In the genomic region with DNA sequence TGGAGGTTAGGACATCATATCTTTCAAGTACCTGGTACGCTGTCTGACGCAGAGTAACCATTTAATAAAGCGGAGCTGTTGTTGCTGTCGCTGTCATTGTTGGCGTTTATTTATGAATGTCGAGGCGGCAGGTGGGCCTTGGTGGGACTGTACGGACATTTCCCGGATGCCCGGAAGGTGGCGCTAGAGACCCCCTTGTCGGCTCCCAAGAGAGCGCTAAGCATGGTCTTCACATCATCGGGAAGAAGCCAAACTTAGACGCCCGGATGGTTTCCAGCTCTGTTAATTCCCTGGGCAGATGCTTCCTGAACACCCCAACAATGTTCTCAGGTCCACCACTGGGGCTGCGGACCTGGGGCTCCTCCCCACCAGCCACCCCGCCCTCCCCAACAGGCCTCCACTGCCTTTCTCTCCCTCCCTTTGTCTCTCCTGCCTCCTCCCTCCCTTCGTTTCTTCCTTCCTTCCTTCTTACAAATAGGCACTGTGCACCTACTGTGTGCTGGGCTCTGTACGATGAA, we compare ENCODE assay signal across 7 cellular contexts. TPM values are rescaled to one million over a fixed set of nuclear protein-coding genes. Genes with fewer than 3 reads are reported as not detected.
DNase-seq lines count a peak whose midpoint lies in the region; TF ChIP-seq lines count a peak whose summit lies in the region.

No MANE protein-coding gene starts in this region.

- WGBS in SK-N-SH (ENCODE audit: low lambda C conversion rate) = 15% methylated on average over 20 of the region's 20 CpGs
- 10 to 12% methylated on average over 19 to 20 of the region's 20 CpGs for WGBS in tibial nerve, 2 donors

- peak; percentile 17 for DNase-seq in LNCaP clone FGC (ENCODE audit: low read depth)
- DNase-seq in SK-N-SH = peak; percentile 82
- peak; percentile 79 for DNase-seq in activated naive CD4-positive, alpha-beta T cell treated with anti-CD3 and anti-CD28 coated beads, Interleukin-2, amount 50 U/mL, for 16 hours
- DNase-seq in head of caudate nucleus = peak; percentile 55 to 95 (median 87)
- peak; percentile 74 for DNase-seq in pons (ENCODE audit: low spot score)
- DNase-seq in tibial nerve (ENCODE audit: low spot score in 2 of 2) = peak; percentile 68 to 84

- H3K27ac ChIP-seq in SK-N-SH (ENCODE audit: low read depth in 2 of 2, low read length in 1 of 2) (no peak overlapping the region), tibial nerve (peak overlapping the region in 2 of 4 donors; percentile 52 to 82)

- intact Hi-C loops in head of caudate nucleus (cut with DNase I) = loop anchor here (2.0 to 10.0 kb wide), 2 partner anchors 54 to 568 kb away; a partner anchor contains a TSS

- H3K9me3 ChIP-seq in SK-N-SH (no peaks in the 10 kb centered on the region), tibial nerve (no peaks in the 10 kb centered on the region)

- peak overlapping the region; percentile 69; the same call in 1 of the 2 replicates for H2AFZ ChIP-seq in SK-N-SH (ENCODE audit: low read depth)

- POLR2A ChIA-PET in SK-N-SH (lab: Yijun Ruan, JAX) = interaction anchor here (1.2 to 2.0 kb wide), 2 partner anchors 55 to 216 kb away, joined by 4 to 8 read pairs; a partner anchor contains a TSS

- H3K4me2 ChIP-seq in SK-N-SH = no peak overlapping the region

- H4K20me1 ChIP-seq in SK-N-SH (ENCODE audit: insufficient read depth) = no peaks in the 10 kb centered on the region

- H3K4me3 ChIP-seq in LNCaP clone FGC (ENCODE audit: low read depth, low read length) = no peak overlapping the region
- no peak overlapping the region; a peak in 1 of 4 replicates for H3K4me3 ChIP-seq in SK-N-SH (ENCODE audit: low read depth in 2 of 2, low read length in 1 of 2)
- no peak overlapping the region for H3K4me3 ChIP-seq in tibial nerve

- H3K79me2 ChIP-seq in SK-N-SH (ENCODE audit: insufficient read depth) = no peaks in the 10 kb centered on the region

- CTCF ChIA-PET in SK-N-SH (lab: Yijun Ruan, JAX) = interaction anchor here (0.6 to 2.5 kb wide), 55 partner anchors 8 to 588 kb away, joined by 3 to 74 read pairs (median 5); a partner anchor contains a TSS

- H3F3A ChIP-seq in SK-N-SH (replicated peaks; ENCODE audit: insufficient read depth) = no peaks in the 10 kb centered on the region

- H3K9ac ChIP-seq in SK-N-SH = no peak overlapping the region; the same call in 1 of the 2 replicates

- no peaks in the 10 kb centered on the region for H3K9me2 ChIP-seq in SK-N-SH

- TF ChIP-seq CTCF in GM12874 (IDR thresholded peaks at IDR 0.05; ENCODE audit: insufficient read depth, low read depth, low read length) = peak; percentile 87
- peak; percentile 66 for TF ChIP-seq CTCF in LNCaP clone FGC (IDR thresholded peaks at IDR 0.05; ENCODE audit: control insufficient read depth, extremely low read depth, insufficient read depth)
- peak; percentile 91 for TF ChIP-seq CTCF in SK-N-SH (IDR thresholded peaks at IDR 0.05)
- TF ChIP-seq CTCF in tibial nerve (IDR thresholded peaks at IDR 0.05) = peak; percentile 83 to 95 (median 87)

- H3K27me3 ChIP-seq in SK-N-SH (ENCODE audit: insufficient read depth) (no peaks in the 10 kb centered on the region), tibial nerve (no peaks in the 10 kb centered on the region)

- TF ChIP-seq EP300 in SK-N-SH (IDR thresholded peaks at IDR 0.05; ENCODE audit: borderline replicate concordance in 1 of 2, low read depth in 1 of 2, low read length in 1 of 2) = no peak
- peak; percentile 30 to 69 for TF ChIP-seq EP300 in tibial nerve (IDR thresholded peaks at IDR 0.05)

- H3K36me3 ChIP-seq in SK-N-SH (replicated peaks in 1 of 2; ENCODE audit: control insufficient read depth in 1 of 2, insufficient read depth in 2 of 2, low read length in 1 of 2) (no peaks in the 10 kb centered on the region), tibial nerve (no peaks in the 10 kb centered on the region)

- peak; percentile 90 for TF ChIP-seq RAD21 in SK-N-SH (IDR thresholded peaks at IDR 0.05; ENCODE audit: low read length)

- H3K4me1 ChIP-seq in SK-N-SH (ENCODE audit: control insufficient read depth in 1 of 2, insufficient read depth in 2 of 2, low read depth in 1 of 2, low read length in 1 of 2) (peaks cover 0 to 12% of the 10 kb centered on the region in 2 experiments; a peak in 1 of 4 replicates), tibial nerve (peaks cover 0 to 56% (median 20%) of the 10 kb centered on the region in 4 donors)

- no peak for TF ChIP-seq POLR2A in tibial nerve (IDR thresholded peaks at IDR 0.05)

TF ChIP-seq in SK-N-SH, 30 proteins besides CTCF, POLR2A, EP300 and RAD21:
- TF ChIP-seq, protein P1, sequence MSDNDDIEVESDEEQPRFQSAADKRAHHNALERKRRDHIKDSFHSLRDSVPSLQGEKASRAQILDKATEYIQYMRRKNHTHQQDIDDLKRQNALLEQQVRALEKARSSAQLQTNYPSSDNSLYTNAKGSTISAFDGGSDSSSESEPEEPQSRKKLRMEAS (IDR thresholded peaks at IDR 0.05; ENCODE audit: low read depth) = peak; percentile 57; the same call in 1 of the 2 replicates
- TF ChIP-seq, protein P2, sequence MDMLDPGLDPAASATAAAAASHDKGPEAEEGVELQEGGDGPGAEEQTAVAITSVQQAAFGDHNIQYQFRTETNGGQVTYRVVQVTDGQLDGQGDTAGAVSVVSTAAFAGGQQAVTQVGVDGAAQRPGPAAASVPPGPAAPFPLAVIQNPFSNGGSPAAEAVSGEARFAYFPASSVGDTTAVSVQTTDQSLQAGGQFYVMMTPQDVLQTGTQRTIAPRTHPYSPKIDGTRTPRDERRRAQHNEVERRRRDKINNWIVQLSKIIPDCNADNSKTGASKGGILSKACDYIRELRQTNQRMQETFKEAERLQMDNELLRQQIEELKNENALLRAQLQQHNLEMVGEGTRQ (IDR thresholded peaks at IDR 0.05; ENCODE audit: borderline replicate concordance, low read depth, low read length) = no peak
- peak; percentile 91 for TF ChIP-seq SMC3 (IDR thresholded peaks at IDR 0.05; ENCODE audit: low read depth, low read length)

RNA-seq across cellular contexts. Expression of a gene that starts 54.1 kb away (rescaled TPM):
- polyA plus RNA-seq in SK-N-SH (2012; rRNA removed) = 373 and 455 TPM in 2 replicates
- 208 and 248 TPM in 2 replicates for polyA plus RNA-seq in SK-N-SH (2012; cell fraction: cytosol; rRNA removed)
- 873 and 891 TPM in 2 replicates for polyA plus RNA-seq in SK-N-SH (2012; cell fraction: nucleus; rRNA removed)
- total RNA-seq in tibial nerve = 1,000 to 10,000 TPM; 1,787 to 2,412 (median 1,885) TPM

Comparison
In these comparisons a context has a peak if more than half of its experiments do, and no peak if none do; other contexts are left out.
1. DNase-seq: peak in every context shown above with its lines; median percentile 87 in head of caudate nucleus; 82 in SK-N-SH; 79 in activated naive CD4-positive, alpha-beta T cell treated with anti-CD3 and anti-CD28 coated beads, Interleukin-2, amount 50 U/mL, for 16 hours; 76 in tibial nerve; 74 in pons; 17 in LNCaP clone FGC.